Comparison of ENCODE assay signal across 8 cellular contexts in genomic region chr14:60151715-60152114, GRCh38. TPM values are rescaled to one million over a fixed set of nuclear protein-coding genes. Genes with fewer than 3 reads are reported as not detected.
DNase-seq lines count a peak whose midpoint lies in the region; ATAC-seq, FAIRE-seq and TF ChIP-seq lines count a peak whose summit lies in the region.

No MANE protein-coding gene starts in this region.

- intact Hi-C loops in lower leg skin (cut with DNase I; ENCODE audit: low total_unique reads), result no loop called here

- H3K36me3 ChIP-seq in bronchial epithelial cell (ENCODE audit: control insufficient read depth, insufficient read depth, low read length), result peaks cover 13% of the 10 kb centered on the region

- no peak for TF ChIP-seq POLR2A in lower leg skin (IDR thresholded peaks at IDR 0.05)

- peak; percentile 88 for ATAC-seq in GM21825 (IDR thresholded peaks at IDR 0.05; ENCODE audit: unreplicated experiment)

- no peak for TF ChIP-seq CTCF in bronchial epithelial cell (IDR thresholded peaks at IDR 0.05; ENCODE audit: insufficient read depth, low read length, severe bottlenecking)
- TF ChIP-seq CTCF in lower leg skin (IDR thresholded peaks at IDR 0.05), result no peak

- DNase-seq in COLO829 (ENCODE audit: low spot score) (peak; percentile 79), MV-4-11 (lab: John Stamatoyannopoulos, UW) (peak; percentile 93), bronchial epithelial cell (ENCODE audit: low read depth) (peak; percentile 94), lower leg skin (ENCODE audit: low spot score in 2 of 2) (peak; percentile 92 to 96), cortex of kidney (lab: John Stamatoyannopoulos, UW) (no peak)
- peak; percentile 39 for DNase-seq in activated CD4-positive, CD25-positive, alpha-beta regulatory T cell treated with anti-CD3 and anti-CD28 coated beads, Interleukin-2, amount 50 U/mL, for 16 hours (ENCODE audit: low read depth, low spot score)
- peak; percentile 39 to 65 for DNase-seq in stimulated activated CD8-positive, alpha-beta memory T cell treated with anti-CD3 and anti-CD28 coated beads, Interleukin-15, amount 100 ng/mL, for 4 hours (ENCODE audit: low read depth in 2 of 2)

- 1 to 4% methylated on average over 3 of the region's 3 CpGs for WGBS in lower leg skin, 2 donors

- FAIRE-seq in bronchial epithelial cell (lab: Jason Lieb, UNC), result peak; percentile 98

- no peak overlapping the region for H3K4me3 ChIP-seq in bronchial epithelial cell (ENCODE audit: low read depth, low read length)
- no peak overlapping the region for H3K4me3 ChIP-seq in lower leg skin (ENCODE audit: low read depth, poor library complexity, severe bottlenecking)

- H3K27me3 ChIP-seq in bronchial epithelial cell (ENCODE audit: control insufficient read depth, insufficient read depth, low read length), result no peaks in the 10 kb centered on the region

RNA-seq across cellular contexts. Expression of gene DHRS7, which starts 13.5 kb away (rescaled TPM):
- total RNA-seq in bronchial epithelial cell, result 202 and 211 TPM in 2 replicates
- total RNA-seq in lower leg skin, result 100 to 1,000 TPM in 1 of 4 donors, 10 to 100 TPM in 3; 52.1 to 102 (median 75.7) TPM

RNA-seq across cellular contexts. Expression of gene PCNX4, which starts 60.0 kb away (rescaled TPM):
- 24.7 and 39.8 TPM in 2 replicates for total RNA-seq in bronchial epithelial cell
- 10 to 100 TPM; 24.7 to 48.0 (median 27.9) TPM for total RNA-seq in lower leg skin
